8 cellular contexts compared by ENCODE assay signal in the genomic region with DNA sequence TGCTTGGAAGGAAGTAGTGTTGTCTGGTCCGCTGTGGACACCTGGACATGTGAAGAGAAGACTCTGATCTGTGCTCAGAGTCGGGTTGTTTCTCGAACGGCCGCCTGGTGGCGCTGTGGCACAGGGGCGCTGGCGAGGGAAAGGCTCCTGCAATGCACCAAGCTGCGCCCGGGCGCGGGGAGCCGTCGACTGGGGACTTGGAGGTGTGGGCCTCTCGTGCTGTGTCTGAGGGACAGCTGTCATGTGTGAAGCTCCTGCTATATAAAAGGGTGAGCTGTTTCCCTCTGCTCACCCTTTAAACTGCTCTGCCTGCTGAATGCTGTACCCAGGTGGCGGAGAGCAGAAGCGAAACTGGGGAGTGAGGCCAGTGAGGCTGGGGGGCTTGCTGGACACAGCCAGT. TPM values are rescaled to one million over a fixed set of nuclear protein-coding genes. Genes with fewer than 3 reads are reported as not detected.
DNase-seq lines count a peak whose midpoint lies in the region; TF ChIP-seq lines count a peak whose summit lies in the region.
"Had no signal": no experiment of that assay in that cellular context is flagged by ENCODE, and none has a peak within 500 bp of the region (broad histone marks: within the 10 kb centered on the region; RNA-seq: fewer than 3 reads in every experiment).

No MANE protein-coding gene starts in this region.

- TF ChIP-seq EP300 in ovary (IDR thresholded peaks at IDR 0.05), result no peak

- WGBS in ovary, 3 donors, result 6 to 9% (median 7%) methylated on average over 17 of the region's 17 CpGs
- 7 to 11% methylated on average over 17 of the region's 17 CpGs for WGBS in testis, 2 donors

- H3K4me1 ChIP-seq in ovary (ENCODE audit: insufficient read depth) (no peaks in the 10 kb centered on the region), testis (no peaks in the 10 kb centered on the region)

- H3K27ac ChIP-seq in ovary (no peak overlapping the region), testis (no peak overlapping the region)
- H3K27ac ChIP-seq: skin epidermis had no signal

- peak; percentile 93 for TF ChIP-seq CTCF in GM12874 (IDR thresholded peaks at IDR 0.05; ENCODE audit: insufficient read depth, low read depth, low read length)
- peak; percentile 43 to 66 (median 56) for TF ChIP-seq CTCF in ovary (IDR thresholded peaks at IDR 0.05)
- peak; percentile 55 to 94 (median 82) for TF ChIP-seq CTCF in testis (IDR thresholded peaks at IDR 0.05)

- H3K9me3 ChIP-seq in ovary (no peaks in the 10 kb centered on the region), testis (no peaks in the 10 kb centered on the region)

- H3K4me3 ChIP-seq in ovary (no peak overlapping the region), testis (no peak overlapping the region)

- H3K36me3 ChIP-seq in ovary (no peaks in the 10 kb centered on the region), testis (ENCODE audit: low read depth, missing control alignments) (no peaks in the 10 kb centered on the region)

- no peak for TF ChIP-seq POLR2A in ovary (IDR thresholded peaks at IDR 0.05)
- TF ChIP-seq POLR2A in testis (IDR thresholded peaks at IDR 0.05), result no peak

- peak; percentile 15 for DNase-seq in HS-27A (ENCODE audit: low read depth)
- peak; percentile 55 for DNase-seq in RKO (ENCODE audit: low spot score)
- peak; percentile 37 for DNase-seq in activated effector memory CD4-positive, alpha-beta T cell treated with Interleukin-2 at 50 U/mL for 16 hours
- DNase-seq in foreskin melanocyte, result peak; percentile 44
- peak; percentile 48 to 82 (median 72) for DNase-seq in ovary
- peak; percentile 84 for DNase-seq in testis

- intact Hi-C loops in ovary (cut with DNase I), result loop anchor here in 3 of 4 donors (5.0 to 10.0 kb wide), 3 partner anchors 304 to 312 kb away; no protein-coding TSS in a partner anchor
- intact Hi-C loops in testis (cut with DNase I; ENCODE audit: low total_unique reads), result no loop called here

- H3K27me3 ChIP-seq in ovary (no peaks in the 10 kb centered on the region), testis (no peaks in the 10 kb centered on the region)

RNA-seq across cellular contexts. Expression of a gene that starts 44.0 kb away (rescaled TPM):
- total RNA-seq in ovary, result 1 to 10 TPM; 2.6 to 5.5 (median 3.4) TPM
- polyA plus RNA-seq in ovary, result 10 to 100 TPM in 1 of 2 donors, 1 to 10 TPM in 1; 1.6 to 15.4 TPM
- 10 to 100 TPM; 12.1 to 12.8 TPM for total RNA-seq in testis
- 11.6 TPM for polyA plus RNA-seq in testis (ENCODE audit: insufficient read depth, low read depth, low replicate concordance)

Comparison
In these comparisons a context has a peak if more than half of its experiments do, and no peak if none do; other contexts are left out.
1. DNase-seq: peak in every context shown above with its lines; median percentile 84 in testis; 72 in ovary; 55 in RKO; 44 in foreskin melanocyte; 37 in activated effector memory CD4-positive, alpha-beta T cell treated with Interleukin-2 at 50 U/mL for 16 hours; 15 in HS-27A.